ENCODE assay signal across 8 cellular contexts in the genomic region with DNA sequence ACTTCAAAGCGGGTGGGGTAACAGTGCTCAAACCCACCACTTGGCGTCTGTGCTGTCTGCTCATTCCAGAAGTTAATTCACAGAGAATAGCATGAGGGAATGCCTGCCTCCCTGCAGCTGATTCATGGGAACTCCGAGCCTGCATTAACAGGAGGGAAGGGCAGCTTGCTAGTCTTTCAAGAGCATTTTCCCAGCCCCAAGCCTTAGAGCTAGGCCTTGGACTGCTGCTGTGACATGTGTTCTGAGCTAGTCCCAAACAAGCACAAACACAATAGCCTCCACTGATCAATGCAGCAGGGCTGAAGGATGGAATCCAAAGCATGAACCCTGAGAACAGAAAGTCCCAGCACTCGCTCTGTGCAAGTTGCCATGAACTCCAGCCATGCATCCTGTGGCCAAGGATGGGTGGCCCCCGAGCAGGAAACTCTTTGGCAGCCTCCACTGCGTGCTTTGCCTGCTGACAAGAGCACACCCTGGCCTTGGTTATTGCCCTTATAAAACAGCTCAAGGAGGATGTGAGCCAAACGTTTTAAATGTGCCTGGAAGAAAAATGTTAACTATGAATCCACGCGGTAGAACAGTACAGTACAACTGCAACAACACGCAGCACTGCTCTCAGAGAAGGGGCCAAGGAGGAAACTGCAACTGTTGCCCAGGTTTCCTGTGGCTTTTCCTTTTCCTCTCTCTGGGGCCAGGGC.
DNase-seq lines count a peak whose midpoint lies in the region; ATAC-seq and TF ChIP-seq lines count a peak whose summit lies in the region.

No MANE protein-coding gene starts in this region.

- H3K27ac ChIP-seq in HUES48 (ENCODE audit: low read depth, low read length): peak overlapping the region; percentile 59
- H3K27ac ChIP-seq in ectodermal cell (ENCODE audit: insufficient read depth, low read depth, low read length, poor library complexity, severe bottlenecking): peak overlapping the region; percentile 2
- peak overlapping the region; percentile 7 to 11 for H3K27ac ChIP-seq in liver (ENCODE audit: low read depth in 1 of 2, low read length in 2 of 2)

- H3K9me3 ChIP-seq in HUES48 (ENCODE audit: control insufficient read depth, insufficient read depth, low read length): no peaks in the 10 kb centered on the region
- no peaks in the 10 kb centered on the region for H3K9me3 ChIP-seq in ectodermal cell (ENCODE audit: control insufficient read depth, low read length)
- H3K9me3 ChIP-seq in liver (ENCODE audit: control insufficient read depth in 4 of 4, low read length in 3 of 4): no peaks in the 10 kb centered on the region

- WGBS in ectodermal cell, 2 experiments: 58% methylated on average over 10 of the region's 10 CpGs
- 45% methylated on average over 10 of the region's 10 CpGs for WGBS in liver

- peaks cover 7 to 8% of the 10 kb centered on the region in 2 donors for H3K9me3 Mint-ChIP-seq in stimulated activated naive B cell treated with anti-CD40 and anti-IgM and Interleukin-4, amounts not matched to agents 10 μg/mL and 1 μg/mL and 100 μg/mL, for 72 hours
- H3K9me3 Mint-ChIP-seq in activated CD8-positive, alpha-beta T cell treated with anti-CD3 and anti-CD28 coated beads, Interleukin-2, amount 10 ng/mL, durations not matched to agents 7 days and 5 days (ENCODE audit: insufficient read depth): peaks cover 4% of the 10 kb centered on the region

- CTCF ChIA-PET in activated CD8-positive, alpha-beta T cell treated with anti-CD3 and anti-CD28 coated beads, Interleukin-2, amount 10 ng/mL, durations not matched to agents 7 days and 5 days (lab: Charles Lee): no interaction called here

- no peak for TF ChIP-seq CTCF in liver (IDR thresholded peaks at IDR 0.05; ENCODE audit: low read depth, low read length, missing input control)

- DNase-seq in stimulated activated naive B cell treated with anti-CD40 and anti-IgM and Interleukin-4, amounts not matched to agents 10 μg/mL and 1 μg/mL and 100 μg/mL, for 72 hours: no peak
- DNase-seq in NCI-H1694 treated with DMSO at 0.1 percent for 48 hours (lab: John Stamatoyannopoulos, UW): no peak
- no peak for DNase-seq in NCI-H146 (lab: John Stamatoyannopoulos, UW)
- no peak for DNase-seq in activated CD8-positive, alpha-beta T cell treated with anti-CD3 and anti-CD28 coated beads, Interleukin-2, amount 10 ng/mL, durations not matched to agents 7 days and 5 days

- H3K4me3 Mint-ChIP-seq in stimulated activated naive B cell treated with anti-CD40 and anti-IgM and Interleukin-4, amounts not matched to agents 10 μg/mL and 1 μg/mL and 100 μg/mL, for 72 hours: no peak overlapping the region
- no peak overlapping the region for H3K4me3 Mint-ChIP-seq in activated CD8-positive, alpha-beta T cell treated with anti-CD3 and anti-CD28 coated beads, Interleukin-2, amount 10 ng/mL, durations not matched to agents 7 days and 5 days

- H3K4me1 ChIP-seq in HUES48 (ENCODE audit: control insufficient read depth, insufficient read depth, low read length) (peaks cover 13% of the 10 kb centered on the region; the same call in 1 of the 2 replicates), ectodermal cell (ENCODE audit: control insufficient read depth, insufficient read depth, low read length) (peaks cover 10% of the 10 kb centered on the region), liver (ENCODE audit: control insufficient read depth in 4 of 4, insufficient read depth in 4 of 4, low read length in 3 of 4) (peaks cover 0 to 2% (median 0%) of the 10 kb centered on the region in 4 donors)

- H3K9ac ChIP-seq in HUES48 (ENCODE audit: low read depth, low read length) (no peak overlapping the region), liver (ENCODE audit: low read depth in 1 of 2, low read length in 2 of 2) (no peak overlapping the region)

- no peak overlapping the region for H3K27ac Mint-ChIP-seq in stimulated activated naive B cell treated with anti-CD40 and anti-IgM and Interleukin-4, amounts not matched to agents 10 μg/mL and 1 μg/mL and 100 μg/mL, for 72 hours
- H3K27ac Mint-ChIP-seq in activated CD8-positive, alpha-beta T cell treated with anti-CD3 and anti-CD28 coated beads, Interleukin-2, amount 10 ng/mL, durations not matched to agents 7 days and 5 days: no peak overlapping the region

- peaks cover 5 to 9% of the 10 kb centered on the region in 2 donors for H3K27me3 Mint-ChIP-seq in stimulated activated naive B cell treated with anti-CD40 and anti-IgM and Interleukin-4, amounts not matched to agents 10 μg/mL and 1 μg/mL and 100 μg/mL, for 72 hours
- H3K27me3 Mint-ChIP-seq in activated CD8-positive, alpha-beta T cell treated with anti-CD3 and anti-CD28 coated beads, Interleukin-2, amount 10 ng/mL, durations not matched to agents 7 days and 5 days (ENCODE audit: low read depth): no peaks in the 10 kb centered on the region

- ATAC-seq in stimulated activated naive B cell treated with anti-CD40 and anti-IgM and Interleukin-4, amounts not matched to agents 10 μg/mL and 1 μg/mL and 100 μg/mL, for 72 hours (replicated peaks): peak; percentile 57 to 72
- no peak for ATAC-seq in HG02884 (IDR thresholded peaks at IDR 0.05; ENCODE audit: unreplicated experiment)
- ATAC-seq in activated CD8-positive, alpha-beta T cell treated with anti-CD3 and anti-CD28 coated beads, Interleukin-2, amount 10 ng/mL, durations not matched to agents 7 days and 5 days: no peak

- peaks cover 5 to 9% of the 10 kb centered on the region in 2 donors for H3K4me1 Mint-ChIP-seq in stimulated activated naive B cell treated with anti-CD40 and anti-IgM and Interleukin-4, amounts not matched to agents 10 μg/mL and 1 μg/mL and 100 μg/mL, for 72 hours
- no peaks in the 10 kb centered on the region for H3K4me1 Mint-ChIP-seq in activated CD8-positive, alpha-beta T cell treated with anti-CD3 and anti-CD28 coated beads, Interleukin-2, amount 10 ng/mL, durations not matched to agents 7 days and 5 days (ENCODE audit: low read depth)

- POLR2A ChIA-PET in activated CD8-positive, alpha-beta T cell treated with anti-CD3 and anti-CD28 coated beads, Interleukin-2, amount 10 ng/mL, durations not matched to agents 7 days and 5 days (lab: Charles Lee): no interaction called here

- H3K36me3 ChIP-seq in HUES48 (ENCODE audit: control insufficient read depth, insufficient read depth, low read length) (no peaks in the 10 kb centered on the region), ectodermal cell (ENCODE audit: control insufficient read depth, insufficient read depth, low read length) (no peaks in the 10 kb centered on the region), liver (ENCODE audit: control insufficient read depth in 4 of 4, insufficient read depth in 3 of 4, low read depth in 1 of 4, low read length in 3 of 4) (no peaks in the 10 kb centered on the region)

- H3K27me3 ChIP-seq in HUES48 (ENCODE audit: control insufficient read depth, insufficient read depth, low read length) (no peaks in the 10 kb centered on the region), ectodermal cell (ENCODE audit: control insufficient read depth, insufficient read depth, low read length, poor library complexity, severe bottlenecking) (no peaks in the 10 kb centered on the region), liver (ENCODE audit: control insufficient read depth in 4 of 4, insufficient read depth in 4 of 4, low read length in 3 of 4) (no peaks in the 10 kb centered on the region)

- H3K4me3 ChIP-seq in HUES48 (ENCODE audit: low read depth, low read length) (no peak overlapping the region), ectodermal cell (ENCODE audit: insufficient read depth, low read depth, low read length) (no peak overlapping the region), liver (ENCODE audit: low read depth in 1 of 3, low read length in 3 of 3) (no peak overlapping the region)

- peaks cover 3 to 4% of the 10 kb centered on the region in 2 donors for H3K36me3 Mint-ChIP-seq in stimulated activated naive B cell treated with anti-CD40 and anti-IgM and Interleukin-4, amounts not matched to agents 10 μg/mL and 1 μg/mL and 100 μg/mL, for 72 hours
- H3K36me3 Mint-ChIP-seq in activated CD8-positive, alpha-beta T cell treated with anti-CD3 and anti-CD28 coated beads, Interleukin-2, amount 10 ng/mL, durations not matched to agents 7 days and 5 days (ENCODE audit: low read depth): no peaks in the 10 kb centered on the region

- TF ChIP-seq RAD21 in liver (IDR thresholded peaks at IDR 0.05): peak; percentile 41 to 66

TF ChIP-seq in liver, 16 proteins besides CTCF, POLR2A, EP300 and RAD21:
- TF ChIP-seq TAF1 (conservative IDR thresholded peaks at IDR 0.05): no peak
- peak; percentile 91 for TF ChIP-seq SP1 (IDR thresholded peaks at IDR 0.05)
- no peak for TF ChIP-seq HNF4G (IDR thresholded peaks at IDR 0.05)
- TF ChIP-seq YY1 (IDR thresholded peaks at IDR 0.05): no peak
- TF ChIP-seq, protein P1, sequence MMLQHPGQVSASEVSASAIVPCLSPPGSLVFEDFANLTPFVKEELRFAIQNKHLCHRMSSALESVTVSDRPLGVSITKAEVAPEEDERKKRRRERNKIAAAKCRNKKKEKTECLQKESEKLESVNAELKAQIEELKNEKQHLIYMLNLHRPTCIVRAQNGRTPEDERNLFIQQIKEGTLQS (IDR thresholded peaks at IDR 0.05): peak; percentile 14
- TF ChIP-seq RXRA (IDR thresholded peaks at IDR 0.05): peak; percentile 64 to 77
- peak in 1 of 2 donors; percentile 24 for TF ChIP-seq JUND (IDR thresholded peaks at IDR 0.05)
- TF ChIP-seq ZBTB33 (IDR thresholded peaks at IDR 0.05): no peak
- peak; percentile 95 for TF ChIP-seq NR2F2 (IDR thresholded peaks at IDR 0.05)
- peak; percentile 67 for TF ChIP-seq MAX (IDR thresholded peaks at IDR 0.05)

Comparison
In these comparisons a context has a peak if more than half of its experiments do, and no peak if none do; other contexts are left out.
1. H3K27ac ChIP-seq: peak in every context shown above with its lines; median percentile 59 in HUES48; 9 in liver; 2 in ectodermal cell.
2. ATAC-seq: peak in stimulated activated naive B cell treated with anti-CD40 and anti-IgM and Interleukin-4, amounts not matched to agents 10 μg/mL and 1 μg/mL and 100 μg/mL, for 72 hours (2 of 2); none in HG02884 (single experiment) and activated CD8-positive, alpha-beta T cell treated with anti-CD3 and anti-CD28 coated beads, Interleukin-2, amount 10 ng/mL, durations not matched to agents 7 days and 5 days (single experiment).